ENCODE assay signal across 27 cellular contexts in the genomic region with DNA sequence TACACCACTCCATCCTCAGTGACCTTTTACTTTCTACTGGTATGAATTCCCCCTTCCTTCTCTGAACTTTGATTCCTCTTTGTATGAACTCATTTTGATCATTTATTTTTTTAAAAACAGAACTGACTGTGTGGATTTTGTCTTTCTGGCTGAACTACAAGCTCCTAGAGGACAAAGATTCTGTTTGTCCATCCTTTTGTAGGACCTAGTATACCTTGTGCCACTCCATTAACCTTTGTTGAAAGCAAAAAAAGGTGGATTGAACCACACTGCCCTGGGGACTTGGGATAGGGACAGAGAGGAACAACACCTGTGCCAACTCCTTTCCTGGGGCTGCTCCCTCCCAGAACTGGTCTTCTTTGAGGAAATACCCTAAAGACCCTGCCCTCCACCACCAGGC. TPM values are rescaled to one million over a fixed set of nuclear protein-coding genes. Genes with fewer than 3 reads are reported as not detected.
DNase-seq lines count a peak whose midpoint lies in the region; ATAC-seq and TF ChIP-seq lines count a peak whose summit lies in the region.
"Had no signal": no experiment of that assay in that cellular context is flagged by ENCODE, and none has a peak within 500 bp of the region (broad histone marks: within the 10 kb centered on the region; RNA-seq: fewer than 3 reads in every experiment).

No MANE protein-coding gene starts in this region.

- no peaks in the 10 kb centered on the region for H3K27me3 Mint-ChIP-seq in nephron progenitor cell (ENCODE audit: low read depth, poor library complexity)
- H3K27me3 Mint-ChIP-seq: activated naive CD8-positive, alpha-beta T cell treated with anti-CD3 and anti-CD28 coated beads for 36 hours had no signal

- intact Hi-C loops in heart right ventricle (cut with DNase I) (loop anchor here in 2 of 10 donors (10.0 kb wide), 2 partner anchors 78 to 332 kb away; a partner anchor contains a TSS), left ventricle myocardium superior (cut with micrococcal nuclease) (no loop called here), vagina (cut with DNase I) (loop anchor here (10.0 kb wide), 1 partner anchor 332 kb away; a partner anchor contains a TSS)

- H3K4me1 ChIP-seq in heart right ventricle (peaks cover 22 to 99% (median 92%) of the 10 kb centered on the region in 9 donors), vagina (peaks cover 89% of the 10 kb centered on the region)

- no peaks in the 10 kb centered on the region for H3K27me3 ChIP-seq in heart right ventricle
- no peaks in the 10 kb centered on the region for H3K27me3 ChIP-seq in vagina
- H3K27me3 ChIP-seq: body of pancreas, SJSA1 had no signal

- H3K9me3 ChIP-seq in heart right ventricle, result no peaks in the 10 kb centered on the region
- H3K9me3 ChIP-seq in vagina, result no peaks in the 10 kb centered on the region
- H3K9me3 ChIP-seq: A549, body of pancreas, SJSA1 had no signal

- H3K27ac ChIP-seq in heart right ventricle (peak overlapping the region in 9 of 10 donors; percentile 29 to 89 (median 86)), coronary artery (peak overlapping the region; percentile 80 to 94), vagina (peak overlapping the region; percentile 62)
- H3K27ac ChIP-seq: A549, SJSA1 had no signal

- H3K4me3 ChIP-seq in heart right ventricle (no peak overlapping the region), coronary artery (no peak overlapping the region), vagina (no peak overlapping the region)
- H3K4me3 ChIP-seq: A549, body of pancreas, SJSA1 had no signal

- no peak for TF ChIP-seq POLR2A in vagina (IDR thresholded peaks at IDR 0.05)

- peaks cover 60% of the 10 kb centered on the region for H3K36me3 Mint-ChIP-seq in nephron progenitor cell (ENCODE audit: low read depth)
- H3K36me3 Mint-ChIP-seq: activated naive CD8-positive, alpha-beta T cell treated with anti-CD3 and anti-CD28 coated beads for 36 hours; memory B cell had no signal

- peaks cover 0 to 41% (median 6%) of the 10 kb centered on the region in 9 donors for H3K36me3 ChIP-seq in heart right ventricle
- no peaks in the 10 kb centered on the region for H3K36me3 ChIP-seq in vagina

- peaks cover 65% of the 10 kb centered on the region for H3K4me1 Mint-ChIP-seq in nephron progenitor cell
- H3K4me1 Mint-ChIP-seq: activated naive CD8-positive, alpha-beta T cell treated with anti-CD3 and anti-CD28 coated beads for 36 hours; B cell; memory B cell had no signal

- H3K27ac Mint-ChIP-seq in nephron progenitor cell, result peak overlapping the region; percentile 3
- H3K27ac Mint-ChIP-seq: activated CD8-positive, alpha-beta T cell treated with anti-CD3 and anti-CD28 coated beads, Interleukin-2, amount 10 ng/mL, durations not matched to agents 7 days and 5 days; activated naive CD8-positive, alpha-beta T cell treated with anti-CD3 and anti-CD28 coated beads for 36 hours; B cell; memory B cell; T-helper 17 cell had no signal

- ATAC-seq in heart right ventricle, result no peak
- ATAC-seq in left ventricle myocardium superior, result no peak
- ATAC-seq in GM18502 (IDR thresholded peaks at IDR 0.05; ENCODE audit: poor library complexity, unreplicated experiment), result no peak
- ATAC-seq: A549; activated CD8-positive, alpha-beta T cell treated with anti-CD3 and anti-CD28 coated beads, Interleukin-2, amount 10 ng/mL, durations not matched to agents 7 days and 5 days; body of pancreas; Panc1; T-helper 17 cell had no signal

- DNase-seq in heart right ventricle, result no peak
- no peak for DNase-seq in left ventricle myocardium superior
- peak; percentile 11 for DNase-seq in coronary artery (ENCODE audit: low spot score)
- DNase-seq in nephron progenitor cell, result no peak
- DNase-seq in vagina (ENCODE audit: extremely low spot score in 2 of 2), result no peak
- no peak for DNase-seq in SKM-1 (lab: John Stamatoyannopoulos, UW; ENCODE audit: unreplicated experiment)
- no peak for DNase-seq in HuH-7 (ENCODE audit: low spot score)
- DNase-seq: activated CD8-positive, alpha-beta T cell treated with anti-CD3 and anti-CD28 coated beads, Interleukin-2, amount 10 ng/mL, durations not matched to agents 7 days and 5 days; activated effector memory CD4-positive, alpha-beta T cell treated with Interleukin-2 at 50 U/mL for 16 hours; activated naive CD8-positive, alpha-beta T cell treated with anti-CD3 and anti-CD28 coated beads for 36 hours; activated T-cell treated with anti-CD3 and anti-CD28 coated beads for 4 hours; body of pancreas; cortex of kidney; GDM1; Kasumi-1; NCI-H524 treated with DMSO at 0.1 percent for 48 hours; nucleus accumbens; stimulated activated CD4-positive, alpha-beta T cell treated with anti-CD3 and anti-CD28 coated beads, Interleukin-4, amount 100 ng/mL, for 4 hours; stimulated activated naive CD4-positive, alpha-beta T cell; T-helper 17 cell; trophoblast cell had no signal

- no peak for TF ChIP-seq CTCF in heart right ventricle (IDR thresholded peaks at IDR 0.05)
- no peak for TF ChIP-seq CTCF in coronary artery (IDR thresholded peaks at IDR 0.05)
- TF ChIP-seq CTCF in nephron progenitor cell (IDR thresholded peaks at IDR 0.05), result no peak
- TF ChIP-seq CTCF in vagina (IDR thresholded peaks at IDR 0.05), result no peak

- no peaks in the 10 kb centered on the region for H3K9me3 Mint-ChIP-seq in nephron progenitor cell
- H3K9me3 Mint-ChIP-seq: activated naive CD8-positive, alpha-beta T cell treated with anti-CD3 and anti-CD28 coated beads for 36 hours; memory B cell had no signal

- no peak overlapping the region for H3K4me3 Mint-ChIP-seq in nephron progenitor cell
- H3K4me3 Mint-ChIP-seq: activated CD8-positive, alpha-beta T cell treated with anti-CD3 and anti-CD28 coated beads, Interleukin-2, amount 10 ng/mL, durations not matched to agents 7 days and 5 days; activated naive CD8-positive, alpha-beta T cell treated with anti-CD3 and anti-CD28 coated beads for 36 hours; B cell; memory B cell; T-helper 17 cell had no signal

RNA-seq across cellular contexts. Expression of a gene that starts 23.6 kb away (rescaled TPM):
- total RNA-seq in heart right ventricle, result 100 to 1,000 TPM; 100 to 346 (median 213) TPM
- polyA plus RNA-seq in heart right ventricle, result 10 to 100 TPM; 54.4 to 88.5 TPM
- total RNA-seq in left ventricle myocardium superior, result 186 TPM
- 387 TPM for total RNA-seq in vagina
- total RNA-seq: B cell had no signal
